In the genomic region with DNA sequence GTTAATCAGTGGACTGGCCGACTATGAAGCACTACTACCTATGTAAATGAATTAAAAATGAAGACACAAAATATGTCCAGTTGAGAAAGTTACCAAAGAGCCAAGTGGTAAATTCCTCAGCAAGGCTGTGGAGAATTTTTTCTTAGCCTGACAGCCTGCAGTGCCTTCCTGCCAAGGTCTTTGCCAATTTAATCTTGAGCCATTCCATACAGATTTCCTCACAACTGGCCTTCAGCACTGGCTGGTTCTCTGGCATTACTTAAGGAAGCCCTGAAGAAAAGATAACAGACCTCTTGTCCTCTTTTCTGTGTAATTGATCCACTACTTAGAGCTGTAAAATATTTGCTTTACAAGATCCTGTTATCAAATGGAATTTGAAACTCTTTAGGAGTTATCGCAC, we compare ENCODE assay signal across 27 cellular contexts.
"Had no signal": no experiment of that assay in that cellular context is flagged by ENCODE, and none has a peak within 500 bp of the region (broad histone marks: within the 10 kb centered on the region; RNA-seq: fewer than 3 reads in every experiment).

No MANE protein-coding gene starts in this region.

- H3K36me3 ChIP-seq: esophagus squamous epithelium, gastrocnemius medialis, right lobe of liver, suprapubic skin, thyroid gland had no signal

- FAIRE-seq: endothelial cell of umbilical vein had no signal

- H3K4me3 Mint-ChIP-seq: central memory CD8-positive, alpha-beta T cell; immature natural killer cell; natural killer cell; stimulated activated naive CD8-positive, alpha-beta T cell treated with anti-CD3 and anti-CD28 coated beads, Interleukin-15, amount 100 ng/mL, for 72 hours; type B pancreatic cell had no signal

- H3K4me1 Mint-ChIP-seq: central memory CD8-positive, alpha-beta T cell; immature natural killer cell; natural killer cell; stimulated activated naive CD8-positive, alpha-beta T cell treated with anti-CD3 and anti-CD28 coated beads, Interleukin-15, amount 100 ng/mL, for 72 hours had no signal

- H3K27me3 Mint-ChIP-seq: central memory CD8-positive, alpha-beta T cell; stimulated activated naive CD8-positive, alpha-beta T cell treated with anti-CD3 and anti-CD28 coated beads, Interleukin-15, amount 100 ng/mL, for 72 hours; type B pancreatic cell had no signal

- H3K36me3 Mint-ChIP-seq: immature natural killer cell, type B pancreatic cell had no signal

- ATAC-seq: gastrocnemius medialis; natural killer cell; right lobe of liver; stimulated activated naive CD8-positive, alpha-beta T cell treated with anti-CD3 and anti-CD28 coated beads, Interleukin-15, amount 100 ng/mL, for 72 hours had no signal

- H3K4me2 ChIP-seq: smooth muscle cell had no signal

- DNase-seq: dermis blood vessel endothelial cell; effector memory CD4-positive, alpha-beta T cell; esophagus squamous epithelium; gastrocnemius medialis; head of caudate nucleus; hypothalamus; immature natural killer cell; islet precursor cell; kidney glomerular epithelial cell; natural killer cell; occipital lobe; right lobe of liver; stimulated activated CD4-positive, alpha-beta T cell treated with anti-CD3 and anti-CD28 coated beads, Interleukin-12 subunit alpha, Interleukin-12 subunit beta, amount 100 ng/mL, for 4 hours; stimulated activated CD4-positive, alpha-beta T cell treated with anti-CD3 and anti-CD28 coated beads, Interleukin-1b, Interleukin-23, amount 100 ng/mL, for 48 hours; stimulated activated CD4-positive, alpha-beta T cell treated with anti-CD3 and anti-CD28 coated beads, Interleukin-4, amount 100 ng/mL, for 1 hour; stimulated activated CD8-positive, alpha-beta memory T cell treated with anti-CD3 and anti-CD28 coated beads, Interleukin-4, amount 100 ng/mL, for 48 hours; stimulated activated naive CD4-positive, alpha-beta T cell; stimulated activated naive CD8-positive, alpha-beta T cell treated with anti-CD3 and anti-CD28 coated beads, Interleukin-15, amount 100 ng/mL, for 72 hours; thyroid gland had no signal

- H3K79me2 ChIP-seq: parathyroid adenoma had no signal

- H3K4me3 ChIP-seq: coronary artery, esophagus squamous epithelium, gastrocnemius medialis, right lobe of liver, smooth muscle cell, suprapubic skin, thyroid gland had no signal

- H3K27ac Mint-ChIP-seq: immature natural killer cell; natural killer cell; progenitor cell of endocrine pancreas; stimulated activated naive CD8-positive, alpha-beta T cell treated with anti-CD3 and anti-CD28 coated beads, Interleukin-15, amount 100 ng/mL, for 72 hours; type B pancreatic cell had no signal

- H3K9ac ChIP-seq: parathyroid adenoma had no signal

- H3K27ac ChIP-seq: coronary artery, esophagus squamous epithelium, gastrocnemius medialis, parathyroid adenoma, right lobe of liver, suprapubic skin, thyroid gland had no signal

- H3K9me3 ChIP-seq: gastrocnemius medialis, right lobe of liver, suprapubic skin, thyroid gland had no signal

- H3K4me1 ChIP-seq: esophagus squamous epithelium, gastrocnemius medialis, parathyroid adenoma, right lobe of liver, suprapubic skin, thyroid gland had no signal

- H3K9me3 Mint-ChIP-seq: type B pancreatic cell had no signal

- H3K27me3 ChIP-seq: esophagus squamous epithelium, gastrocnemius medialis, right lobe of liver, suprapubic skin, thyroid gland had no signal

- H2AFZ ChIP-seq: parathyroid adenoma had no signal
